10 cellular contexts compared by ENCODE assay signal in genomic region chr1:181126871-181127587, GRCh38. TPM values are rescaled to one million over a fixed set of nuclear protein-coding genes. Genes with fewer than 3 reads are reported as not detected.
DNase-seq lines count a peak whose midpoint lies in the region; ATAC-seq and TF ChIP-seq lines count a peak whose summit lies in the region.
"Had no signal": no experiment of that assay in that cellular context is flagged by ENCODE, and none has a peak within 500 bp of the region (broad histone marks: within the 10 kb centered on the region; RNA-seq: fewer than 3 reads in every experiment).

No MANE protein-coding gene starts in this region.

- no peaks in the 10 kb centered on the region for H3K27me3 ChIP-seq in Panc1 (ENCODE audit: control insufficient read depth, insufficient read depth, low read length)
- H3K27me3 ChIP-seq: SJSA1 had no signal

- peaks cover 34% of the 10 kb centered on the region for H3K4me1 ChIP-seq in Panc1 (ENCODE audit: control insufficient read depth, insufficient read depth, low read length)

- peak overlapping the region; percentile 66 for H3K27ac ChIP-seq in Panc1 (ENCODE audit: low read length)
- H3K27ac ChIP-seq: SJSA1 had no signal

- no peaks in the 10 kb centered on the region for H3K36me3 ChIP-seq in Panc1 (ENCODE audit: control insufficient read depth, insufficient read depth, low read length)
- H3K36me3 ChIP-seq: SJSA1 had no signal

- TF ChIP-seq CTCF in Panc1 (IDR thresholded peaks at IDR 0.05), result no peak

- POLR2A ChIA-PET in Panc1 (lab: Charles Lee), result interaction anchor here (0.7 to 1.0 kb wide), 2 partner anchors 22 to 70 kb away, joined by 3 to 5 read pairs; no protein-coding TSS in a partner anchor

- CTCF ChIA-PET in Panc1 (lab: Charles Lee), result interaction anchor here (0.7 to 1.2 kb wide), 2 partner anchors 15 to 16 kb away, joined by 3 read pairs; no protein-coding TSS in a partner anchor

- no TSS peak for BruUV-seq in Panc1 (replicated peaks; lab: Mats Ljungman, UMichigan)

- DNase-seq in DMS 273 (lab: John Stamatoyannopoulos, UW; ENCODE audit: unreplicated experiment) (peak; percentile 86), NCI-H1105 (lab: John Stamatoyannopoulos, UW) (peak; percentile 88), Panc1 (ENCODE audit: low read depth, low spot score) (no peak), kidney tubule cell (ENCODE audit: low spot score) (peak; percentile 65)
- DNase-seq in effector CD8-positive, alpha-beta T cell (lab: John Stamatoyannopoulos, UW), result no peak
- DNase-seq in stimulated activated CD4-positive, alpha-beta T cell treated with anti-CD3 and anti-CD28 coated beads, Interleukin-4, amount 100 ng/mL, for 1 hour, result no peak
- DNase-seq: posterior cingulate gyrus had no signal

- peak; percentile 69 for ATAC-seq in Panc1
- ATAC-seq in HG03378 (IDR thresholded peaks at IDR 0.05; ENCODE audit: unreplicated experiment), result no peak
- no peak for ATAC-seq in GM18870 (IDR thresholded peaks at IDR 0.05; ENCODE audit: unreplicated experiment)

- no peaks in the 10 kb centered on the region for H3K9me3 ChIP-seq in Panc1 (ENCODE audit: control insufficient read depth, insufficient read depth, low read depth, low read length)
- H3K9me3 ChIP-seq: SJSA1 had no signal

- no peak overlapping the region for H3K4me3 ChIP-seq in Panc1 (ENCODE audit: low read depth in 2 of 2, low read length in 2 of 2)
- H3K4me3 ChIP-seq: SJSA1 had no signal

- intact Hi-C loops in Panc1 (cut with micrococcal nuclease; ENCODE audit: unreplicated experiment), result no loop called here

- in situ Hi-C loops in Panc1 (cut with HindIII; ENCODE audit: low pct_unique_long_range_greater_than_20kb, low sequenced_read_pairs), result no loop called here

RNA-seq across cellular contexts. Expression of gene IER5, which starts 38.5 kb away (rescaled TPM):
- 20.4 TPM for total RNA-seq in Panc1 (2021; ENCODE audit: unreplicated experiment)
- 14.2 TPM for polyA plus RNA-seq in Panc1 (2012; ENCODE audit: insufficient read length)

Comparison
In these comparisons a context has a peak if more than half of its experiments do, and no peak if none do; other contexts are left out.
1. DNase-seq: peak in DMS 273 (single experiment), NCI-H1105 (single experiment) and kidney tubule cell (single experiment); none in Panc1 (single experiment), effector CD8-positive, alpha-beta T cell (single experiment) and stimulated activated CD4-positive, alpha-beta T cell treated with anti-CD3 and anti-CD28 coated beads, Interleukin-4, amount 100 ng/mL, for 1 hour (single experiment).